13 cellular contexts compared by ENCODE assay signal in the genomic region with DNA sequence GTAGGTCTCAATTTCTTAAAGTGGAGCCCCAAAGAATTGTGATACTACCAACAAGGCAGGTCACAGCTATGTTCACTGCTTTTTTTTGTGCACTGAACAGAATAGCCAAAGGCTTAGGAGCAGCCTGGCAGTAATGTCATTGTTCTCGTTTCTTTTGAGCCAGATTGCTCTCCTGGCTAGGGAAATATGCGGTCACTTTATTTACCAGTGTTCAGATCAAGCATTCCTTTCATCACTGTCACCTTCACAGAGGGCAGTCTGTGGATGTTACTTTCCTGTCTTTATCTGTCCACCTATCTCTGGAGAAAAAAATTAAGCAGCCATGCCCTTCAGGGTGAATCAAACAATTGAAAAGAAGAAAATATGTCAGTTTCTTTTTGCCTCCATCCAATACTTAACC.
DNase-seq lines count a peak whose midpoint lies in the region; ATAC-seq, FAIRE-seq and TF ChIP-seq lines count a peak whose summit lies in the region.
"Had no signal": no experiment of that assay in that cellular context is flagged by ENCODE, and none has a peak within 500 bp of the region (broad histone marks: within the 10 kb centered on the region; RNA-seq: fewer than 3 reads in every experiment).

No MANE protein-coding gene starts in this region.

- no peaks in the 10 kb centered on the region for H3K9me2 ChIP-seq in GM23248 (ENCODE audit: insufficient read depth)

- H3K36me3 ChIP-seq in GM23248 (ENCODE audit: low read depth) (no peaks in the 10 kb centered on the region), endothelial cell of umbilical vein (ENCODE audit: control insufficient read depth in 2 of 2, extremely low read depth in 1 of 2, insufficient read depth in 2 of 2, low read length in 2 of 2) (no peaks in the 10 kb centered on the region)
- H3K36me3 ChIP-seq: WERI-Rb-1 had no signal

- H3K27ac ChIP-seq in GM23248 (0 out of 2 replicates have a peak overlapping the region, but pooled peaks have one; percentile 12), endothelial cell of umbilical vein (ENCODE audit: insufficient read depth, low read depth, low read length) (peak overlapping the region; percentile 22)
- H3K27ac ChIP-seq: WERI-Rb-1 had no signal

- H3K9me3 ChIP-seq in GM23248 (ENCODE audit: low read depth) (no peaks in the 10 kb centered on the region), endothelial cell of umbilical vein (replicated peaks; ENCODE audit: control insufficient read depth, insufficient read depth, low read length) (no peaks in the 10 kb centered on the region)
- H3K9me3 ChIP-seq: Caco-2 had no signal

- H3K79me2 ChIP-seq in GM23248 (ENCODE audit: insufficient read depth) (no peaks in the 10 kb centered on the region), endothelial cell of umbilical vein (ENCODE audit: control insufficient read depth, insufficient read depth, low read length) (no peaks in the 10 kb centered on the region)

- H3K9ac ChIP-seq in GM23248 (no peak overlapping the region), endothelial cell of umbilical vein (replicated peaks; ENCODE audit: extremely low read depth, insufficient read depth, low read length) (no peak overlapping the region)

- CTCF ChIA-PET in endothelial cell of umbilical vein (lab: Charles Lee), result interaction anchor here (1.5 to 3.6 kb wide), 6 partner anchors 11 to 604 kb away, joined by 4 to 29 read pairs (median 4); no protein-coding TSS in a partner anchor
- CTCF ChIA-PET in activated CD4-positive, alpha-beta memory T cell treated with anti-CD3 and anti-CD28 coated beads, Interleukin-2, amount 10 ng/mL, durations not matched to agents 7 days and 5 days (lab: Charles Lee), result interaction anchor here (1.1 kb wide), 1 partner anchor 157 kb away, joined by 5 read pairs; no protein-coding TSS in a partner anchor

- H2AFZ ChIP-seq in GM23248 (peak overlapping the region; percentile 12; the same call in 1 of the 2 replicates), endothelial cell of umbilical vein (ENCODE audit: low read depth, low read length) (peak overlapping the region; percentile 18)

- H4K20me1 ChIP-seq in GM23248 (ENCODE audit: insufficient read depth), result no peaks in the 10 kb centered on the region
- no peaks in the 10 kb centered on the region for H4K20me1 ChIP-seq in endothelial cell of umbilical vein (replicated peaks; ENCODE audit: control insufficient read depth, extremely low read depth, insufficient read depth, low read length)

- DNase-seq in GM23248, result peak; percentile 56
- DNase-seq in RPMI7951 (ENCODE audit: low read depth), result peak; percentile 58
- DNase-seq in endothelial cell of umbilical vein (ENCODE audit: low read depth, low spot score), result peak; percentile 55
- peak; percentile 28 for DNase-seq in retina
- DNase-seq in inferior parietal cortex (ENCODE audit: extremely low spot score), result no peak
- no peak for DNase-seq in activated CD4-positive, alpha-beta memory T cell treated with anti-CD3 and anti-CD28 coated beads, Interleukin-2, amount 10 ng/mL, durations not matched to agents 7 days and 5 days
- DNase-seq: Kasumi-1, NCI-H446, WERI-Rb-1 had no signal

- in situ Hi-C loops in GM23248 (cut with MboI), result no loop called here

- ATAC-seq in HG03378 (IDR thresholded peaks at IDR 0.05; ENCODE audit: unreplicated experiment) (no peak), GM19463 (IDR thresholded peaks at IDR 0.05; ENCODE audit: unreplicated experiment) (no peak)

- H3K27me3 ChIP-seq in GM23248 (replicated peaks; ENCODE audit: insufficient read depth), result no peaks in the 10 kb centered on the region
- no peaks in the 10 kb centered on the region for H3K27me3 ChIP-seq in endothelial cell of umbilical vein (ENCODE audit: control insufficient read depth in 2 of 2, insufficient read depth in 2 of 2, low read length in 2 of 2)

- peaks cover 7% of the 10 kb centered on the region for H3K4me1 Mint-ChIP-seq in activated CD4-positive, alpha-beta memory T cell treated with anti-CD3 and anti-CD28 coated beads, Interleukin-2, amount 10 ng/mL, durations not matched to agents 7 days and 5 days

- BruUV-seq in endothelial cell of umbilical vein (replicated peaks; lab: Mats Ljungman, UMichigan), result no TSS peak

- TF ChIP-seq POLR2A in endothelial cell of umbilical vein (IDR thresholded peaks at IDR 0.05; ENCODE audit: low read depth, low read length), result no peak

- dilution Hi-C loops in endothelial cell of umbilical vein (cut with MboI; ENCODE audit: extremely low pct_ligation_motif_present, low sequenced_read_pairs), result no loop called here

- 32 to 36% methylated on average over 2 of the region's 2 CpGs for WGBS in GM23248 (ENCODE audit: low coverage in 1 of 2, low lambda C conversion rate in 2 of 2, missing lambda C conversion rate in 2 of 2), 2 experiments

- H3K4me1 ChIP-seq in GM23248 (ENCODE audit: insufficient read depth), result peaks cover 28% of the 10 kb centered on the region
- H3K4me1 ChIP-seq in endothelial cell of umbilical vein (ENCODE audit: control insufficient read depth, extremely low read depth, insufficient read depth, low read length), result peaks cover 63% of the 10 kb centered on the region

- TF ChIP-seq CTCF in endothelial cell of umbilical vein (IDR thresholded peaks at IDR 0.05; ENCODE audit: extremely low read depth in 1 of 2, insufficient read depth in 1 of 2, low read depth in 1 of 2, low read length in 2 of 2), result no peak

- POLR2A ChIA-PET in endothelial cell of umbilical vein (lab: Charles Lee), result interaction anchor here (4.2 kb wide), 1 partner anchor 159 kb away, joined by 17 read pairs; a partner anchor contains a TSS
- POLR2A ChIA-PET in activated CD4-positive, alpha-beta memory T cell treated with anti-CD3 and anti-CD28 coated beads, Interleukin-2, amount 10 ng/mL, durations not matched to agents 7 days and 5 days (lab: Charles Lee), result interaction anchor here (2.7 kb wide), 1 partner anchor 159 kb away, joined by 11 read pairs; a partner anchor contains a TSS

- H3K27ac Mint-ChIP-seq in activated CD4-positive, alpha-beta memory T cell treated with anti-CD3 and anti-CD28 coated beads, Interleukin-2, amount 10 ng/mL, durations not matched to agents 7 days and 5 days, result no peak overlapping the region
- H3K27ac Mint-ChIP-seq: activated T-helper 1 cell treated with anti-CD3 and anti-CD28 coated beads, Interleukin-12 subunit alpha, Interleukin-12 subunit beta, Interleukin-2, Interleukin-4 antibody, amounts not matched to agents 30 ng/mL and 10 ng/mL and 1 ng/mL, durations not matched to agents 14 hours and 24 hours and 36 hours had no signal

- no peaks in the 10 kb centered on the region for H3K36me3 Mint-ChIP-seq in activated CD4-positive, alpha-beta memory T cell treated with anti-CD3 and anti-CD28 coated beads, Interleukin-2, amount 10 ng/mL, durations not matched to agents 7 days and 5 days (ENCODE audit: low read depth)

- no peaks in the 10 kb centered on the region for H3K9me1 ChIP-seq in endothelial cell of umbilical vein (replicated peaks; ENCODE audit: control insufficient read depth, extremely low read depth, insufficient read depth, low read length)

- H3K4me3 ChIP-seq in GM23248 (no peak overlapping the region), endothelial cell of umbilical vein (replicated peaks in 1 of 3; ENCODE audit: insufficient read depth in 1 of 3, low read depth in 1 of 3, low read length in 3 of 3) (no peak overlapping the region)

- H3K27me3 Mint-ChIP-seq in activated CD4-positive, alpha-beta memory T cell treated with anti-CD3 and anti-CD28 coated beads, Interleukin-2, amount 10 ng/mL, durations not matched to agents 7 days and 5 days, result no peaks in the 10 kb centered on the region

- FAIRE-seq in endothelial cell of umbilical vein (lab: Jason Lieb, UNC), result peak; percentile 69

- no peak overlapping the region for H3K4me3 Mint-ChIP-seq in activated CD4-positive, alpha-beta memory T cell treated with anti-CD3 and anti-CD28 coated beads, Interleukin-2, amount 10 ng/mL, durations not matched to agents 7 days and 5 days
- H3K4me3 Mint-ChIP-seq: activated T-helper 1 cell treated with anti-CD3 and anti-CD28 coated beads, Interleukin-12 subunit alpha, Interleukin-12 subunit beta, Interleukin-2, Interleukin-4 antibody, amounts not matched to agents 30 ng/mL and 10 ng/mL and 1 ng/mL, durations not matched to agents 14 hours and 24 hours and 36 hours had no signal

- intact Hi-C loops in endothelial cell of umbilical vein (cut with micrococcal nuclease), result loop anchor here (1.0 to 5.0 kb wide), 2 partner anchors 99 to 408 kb away; no protein-coding TSS in a partner anchor

- H3K4me2 ChIP-seq in GM23248 (ENCODE audit: unreplicated experiment) (no peak overlapping the region), endothelial cell of umbilical vein (ENCODE audit: insufficient read depth, low read length) (peak overlapping the region; percentile 37)

- H3K9me3 Mint-ChIP-seq in activated CD4-positive, alpha-beta memory T cell treated with anti-CD3 and anti-CD28 coated beads, Interleukin-2, amount 10 ng/mL, durations not matched to agents 7 days and 5 days, result no peaks in the 10 kb centered on the region
- H3K9me3 Mint-ChIP-seq: activated T-helper 1 cell treated with anti-CD3 and anti-CD28 coated beads, Interleukin-12 subunit alpha, Interleukin-12 subunit beta, Interleukin-2, Interleukin-4 antibody, amounts not matched to agents 30 ng/mL and 10 ng/mL and 1 ng/mL, durations not matched to agents 14 hours and 24 hours and 36 hours had no signal

- peaks cover 23% of the 10 kb centered on the region for H3F3A ChIP-seq in GM23248 (ENCODE audit: insufficient read depth)

TF ChIP-seq in endothelial cell of umbilical vein, 7 proteins besides CTCF, POLR2A, EP300 and RAD21:
- TF ChIP-seq JUN (IDR thresholded peaks at IDR 0.05; ENCODE audit: borderline replicate concordance, insufficient read depth, insufficient read length, low read depth) (peak; percentile 25), GATA2 (IDR thresholded peaks at IDR 0.05; ENCODE audit: insufficient read depth, insufficient read length, low read depth, low read length) (peak; percentile 50)
- TF ChIP-seq, protein P1, sequence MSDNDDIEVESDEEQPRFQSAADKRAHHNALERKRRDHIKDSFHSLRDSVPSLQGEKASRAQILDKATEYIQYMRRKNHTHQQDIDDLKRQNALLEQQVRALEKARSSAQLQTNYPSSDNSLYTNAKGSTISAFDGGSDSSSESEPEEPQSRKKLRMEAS (IDR thresholded peaks at IDR 0.05; ENCODE audit: insufficient read depth, insufficient read length), result no peak

Comparison
In these comparisons a context has a peak if more than half of its experiments do, and no peak if none do; other contexts are left out.
1. DNase-seq: peak in GM23248 (single experiment), RPMI7951 (single experiment), endothelial cell of umbilical vein (single experiment) and retina (single experiment); none in inferior parietal cortex (single experiment) and activated CD4-positive, alpha-beta memory T cell treated with anti-CD3 and anti-CD28 coated beads, Interleukin-2, amount 10 ng/mL, durations not matched to agents 7 days and 5 days (single experiment).